ENCODE assay signal across 20 cellular contexts in the genomic region with DNA sequence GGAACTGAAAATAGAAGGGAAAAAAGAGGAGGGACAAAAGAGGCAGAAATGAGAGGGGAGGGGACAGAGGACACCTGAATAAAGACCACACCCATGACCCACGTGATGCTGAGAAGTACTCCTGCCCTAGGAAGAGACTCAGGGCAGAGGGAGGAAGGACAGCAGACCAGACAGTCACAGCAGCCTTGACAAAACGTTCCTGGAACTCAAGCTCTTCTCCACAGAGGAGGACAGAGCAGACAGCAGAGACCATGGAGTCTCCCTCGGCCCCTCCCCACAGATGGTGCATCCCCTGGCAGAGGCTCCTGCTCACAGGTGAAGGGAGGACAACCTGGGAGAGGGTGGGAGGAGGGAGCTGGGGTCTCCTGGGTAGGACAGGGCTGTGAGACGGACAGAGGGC. TPM values are rescaled to one million over a fixed set of nuclear protein-coding genes. Genes with fewer than 3 reads are reported as not detected.
DNase-seq lines count a peak whose midpoint lies in the region; ATAC-seq and TF ChIP-seq lines count a peak whose summit lies in the region.
"Had no signal": no experiment of that assay in that cellular context is flagged by ENCODE, and none has a peak within 500 bp of the region (broad histone marks: within the 10 kb centered on the region; RNA-seq: fewer than 3 reads in every experiment).

Gene CEACAM5 (plus strand): TSS at position 146 of the 400 bp plus-strand sequence. CDS start 106 bp downstream, at position 252.

- H3K36me3 Mint-ChIP-seq in activated T-helper 17 cell treated with anti-CD3 and anti-CD28 coated beads, Interleukin-2, amount 50 U/mL, for 72 hours (ENCODE audit: low read depth): no peaks in the 10 kb centered on the region
- H3K36me3 Mint-ChIP-seq: CD8-positive, alpha-beta memory T cell; IgD-negative memory B cell; stimulated activated effector memory CD8-positive, alpha-beta T cell treated with anti-CD3 and anti-CD28 coated beads, Interleukin-12 subunit alpha, Interleukin-12 subunit beta, amount 100 ng/mL, for 72 hours had no signal

- H3K36me3 ChIP-seq in mucosa of rectum (ENCODE audit: control insufficient read depth in 2 of 2, insufficient read depth in 2 of 2, low read length in 2 of 2): peaks cover 22 to 28% of the 10 kb centered on the region in 2 donors
- H3K36me3 ChIP-seq in gastroesophageal sphincter: no peaks in the 10 kb centered on the region
- H3K36me3 ChIP-seq: thoracic aorta had no signal

- 10 to 55% methylated on average over 2 to 3 of the region's 4 CpGs for WGBS in gastroesophageal sphincter (ENCODE audit: low coverage in 1 of 2), 2 donors

- no peak for ATAC-seq in activated T-helper 17 cell treated with anti-CD3 and anti-CD28 coated beads, Interleukin-2, amount 50 U/mL, for 72 hours (replicated peaks)
- ATAC-seq in HG03139 (IDR thresholded peaks at IDR 0.05; ENCODE audit: unreplicated experiment) (no peak), gastroesophageal sphincter (no peak), omental fat pad (ENCODE audit: low FRiP score) (no peak)
- ATAC-seq: activated CD8-positive, alpha-beta T cell treated with anti-CD3 and anti-CD28 coated beads for 36 hours; stimulated activated effector memory CD8-positive, alpha-beta T cell treated with anti-CD3 and anti-CD28 coated beads, Interleukin-12 subunit alpha, Interleukin-12 subunit beta, amount 100 ng/mL, for 72 hours had no signal

- H3K9me3 ChIP-seq in mucosa of rectum (ENCODE audit: control insufficient read depth in 2 of 2, low read length in 2 of 2): no peaks in the 10 kb centered on the region
- H3K9me3 ChIP-seq in gastroesophageal sphincter: no peaks in the 10 kb centered on the region
- H3K9me3 ChIP-seq: thoracic aorta had no signal

- H3K27ac Mint-ChIP-seq in activated T-helper 17 cell treated with anti-CD3 and anti-CD28 coated beads, Interleukin-2, amount 50 U/mL, for 72 hours: peak within 1 kb of the TSS; percentile 40
- H3K27ac Mint-ChIP-seq: activated CD8-positive, alpha-beta T cell treated with anti-CD3 and anti-CD28 coated beads for 36 hours; activated T-helper 1 cell treated with anti-CD3 and anti-CD28 coated beads, Interleukin-12 subunit alpha, Interleukin-12 subunit beta, Interleukin-2, Interleukin-4 antibody, amounts not matched to agents 30 ng/mL and 10 ng/mL and 1 ng/mL, durations not matched to agents 14 hours and 24 hours and 36 hours; stimulated activated effector memory CD8-positive, alpha-beta T cell treated with anti-CD3 and anti-CD28 coated beads, Interleukin-12 subunit alpha, Interleukin-12 subunit beta, amount 100 ng/mL, for 72 hours had no signal

- peak within 1 kb of the TSS; percentile 86 to 89 for H3K27ac ChIP-seq in mucosa of rectum (ENCODE audit: low read depth in 2 of 2, low read length in 2 of 2)
- no peak within 1 kb of the TSS for H3K27ac ChIP-seq in gastroesophageal sphincter
- H3K27ac ChIP-seq: thoracic aorta had no signal

- peaks cover 33% of the 10 kb centered on the region for H3K27me3 Mint-ChIP-seq in activated T-helper 17 cell treated with anti-CD3 and anti-CD28 coated beads, Interleukin-2, amount 50 U/mL, for 72 hours

- TF ChIP-seq EP300 in gastroesophageal sphincter (IDR thresholded peaks at IDR 0.05): no peak

- H3K9ac ChIP-seq in mucosa of rectum (ENCODE audit: low read depth in 1 of 2, low read length in 2 of 2): peak within 1 kb of the TSS; percentile 79 to 96

- DNase-seq in DMS153 (lab: John Stamatoyannopoulos, UW): peak; percentile 87
- peak; percentile 95 for DNase-seq in NCI-H2029 treated with DMSO at 0.1 percent for 48 hours (lab: John Stamatoyannopoulos, UW)
- no peak for DNase-seq in NCI-H1694 (lab: John Stamatoyannopoulos, UW)
- no peak for DNase-seq in omental fat pad (ENCODE audit: low spot score)
- DNase-seq: activated CD8-positive, alpha-beta T cell treated with anti-CD3 and anti-CD28 coated beads for 36 hours; CD8-positive, alpha-beta memory T cell; erythroblast; MM.1S had no signal

- H3K9me3 Mint-ChIP-seq in activated T-helper 17 cell treated with anti-CD3 and anti-CD28 coated beads, Interleukin-2, amount 50 U/mL, for 72 hours: no peaks in the 10 kb centered on the region
- H3K9me3 Mint-ChIP-seq: activated CD8-positive, alpha-beta T cell treated with anti-CD3 and anti-CD28 coated beads for 36 hours; activated T-helper 1 cell treated with anti-CD3 and anti-CD28 coated beads, Interleukin-12 subunit alpha, Interleukin-12 subunit beta, Interleukin-2, Interleukin-4 antibody, amounts not matched to agents 30 ng/mL and 10 ng/mL and 1 ng/mL, durations not matched to agents 14 hours and 24 hours and 36 hours; CD8-positive, alpha-beta memory T cell; stimulated activated effector memory CD8-positive, alpha-beta T cell treated with anti-CD3 and anti-CD28 coated beads, Interleukin-12 subunit alpha, Interleukin-12 subunit beta, amount 100 ng/mL, for 72 hours had no signal

- no peak for TF ChIP-seq CTCF in gastroesophageal sphincter (IDR thresholded peaks at IDR 0.05)
- TF ChIP-seq CTCF in omental fat pad (IDR thresholded peaks at IDR 0.05): no peak

- H3K4me1 ChIP-seq in mucosa of rectum (ENCODE audit: control insufficient read depth in 2 of 2, insufficient read depth in 2 of 2, low read length in 2 of 2) (peaks cover 21 to 31% of the 10 kb centered on the region in 2 donors), gastroesophageal sphincter (no peaks in the 10 kb centered on the region)

- no peak within 1 kb of the TSS for H3K4me3 Mint-ChIP-seq in activated T-helper 17 cell treated with anti-CD3 and anti-CD28 coated beads, Interleukin-2, amount 50 U/mL, for 72 hours
- H3K4me3 Mint-ChIP-seq: activated CD8-positive, alpha-beta T cell treated with anti-CD3 and anti-CD28 coated beads for 36 hours; activated T-helper 1 cell treated with anti-CD3 and anti-CD28 coated beads, Interleukin-12 subunit alpha, Interleukin-12 subunit beta, Interleukin-2, Interleukin-4 antibody, amounts not matched to agents 30 ng/mL and 10 ng/mL and 1 ng/mL, durations not matched to agents 14 hours and 24 hours and 36 hours had no signal

- no peaks in the 10 kb centered on the region for H3K4me1 Mint-ChIP-seq in activated T-helper 17 cell treated with anti-CD3 and anti-CD28 coated beads, Interleukin-2, amount 50 U/mL, for 72 hours

- H3K27me3 ChIP-seq in mucosa of rectum (ENCODE audit: control insufficient read depth in 2 of 2, insufficient read depth in 2 of 2, low read length in 2 of 2): peaks cover 0 to 5% of the 10 kb centered on the region in 2 donors
- H3K27me3 ChIP-seq in gastroesophageal sphincter: peaks cover 57% of the 10 kb centered on the region

- H3K4me3 ChIP-seq in mucosa of rectum (ENCODE audit: low read length in 2 of 2) (peak within 1 kb of the TSS; percentile 85 to 92), gastroesophageal sphincter (no peak within 1 kb of the TSS)
- H3K4me3 ChIP-seq: thoracic aorta had no signal

- TF ChIP-seq POLR2A in gastroesophageal sphincter (IDR thresholded peaks at IDR 0.05): no peak

RNA-seq across cellular contexts. Expression of gene CEACAM5, which starts in this region (rescaled TPM):
- total RNA-seq in activated T-helper 17 cell treated with anti-CD3 and anti-CD28 coated beads, Interleukin-2, amount 50 U/mL, for 72 hours: not detected
- total RNA-seq in gastroesophageal sphincter: 10 to 100 TPM in 1 of 4 donors, under 1 TPM in 2, not detected in 1; 0.31 to 13.9 (median 0.31) TPM
- not detected for total RNA-seq in omental fat pad
- total RNA-seq: activated CD8-positive, alpha-beta T cell treated with anti-CD3 and anti-CD28 coated beads for 36 hours; activated T-helper 1 cell treated with anti-CD3 and anti-CD28 coated beads, Interleukin-12 subunit alpha, Interleukin-12 subunit beta, Interleukin-2, Interleukin-4 antibody, amounts not matched to agents 30 ng/mL and 10 ng/mL and 1 ng/mL, durations not matched to agents 14 hours and 24 hours and 36 hours; CD8-positive, alpha-beta memory T cell; mononuclear cell; NCI-H460; OCI-LY7; SK-MEL-5; thoracic aorta had no signal

Comparison
In these comparisons a context has a peak if more than half of its experiments do, and no peak if none do; other contexts are left out.
1. DNase-seq: peak in DMS153 (single experiment) and NCI-H2029 treated with DMSO at 0.1 percent for 48 hours (single experiment); none in NCI-H1694 (single experiment) and omental fat pad (single experiment).
2. H3K27ac ChIP-seq: peak in mucosa of rectum (2 of 2); none in gastroesophageal sphincter (0 of 4).
3. H3K4me3 ChIP-seq: peak in mucosa of rectum (2 of 2); none in gastroesophageal sphincter (0 of 2).